15 cellular contexts compared by ENCODE assay signal in genomic region chr20:11275740-11276139, GRCh38.
DNase-seq lines count a peak whose midpoint lies in the region; ATAC-seq, FAIRE-seq and TF ChIP-seq lines count a peak whose summit lies in the region.
"Had no signal": no experiment of that assay in that cellular context is flagged by ENCODE, and none has a peak within 500 bp of the region (broad histone marks: within the 10 kb centered on the region; RNA-seq: fewer than 3 reads in every experiment).

No MANE protein-coding gene starts in this region.

- CTCF ChIA-PET in HepG2 (lab: Yijun Ruan, JAX; ENCODE audit: low intra/inter-chr PET ratio, low total read pairs) (interaction anchor here (2.3 kb wide), 1 partner anchor 722 kb away, joined by 14 read pairs; no protein-coding TSS in a partner anchor), HEK293 (lab: Yijun Ruan, JAX) (interaction anchor here (2.1 kb wide), 1 partner anchor 268 kb away, joined by 8 read pairs; no protein-coding TSS in a partner anchor), RWPE1 (lab: Yijun Ruan, JAX) (interaction anchor here (0.6 kb wide), 1 partner anchor 642 kb away, joined by 3 read pairs; no protein-coding TSS in a partner anchor)

- peaks cover 68% of the 10 kb centered on the region for H3K4me1 Mint-ChIP-seq in nephron progenitor cell
- H3K4me1 Mint-ChIP-seq in stimulated activated naive CD8-positive, alpha-beta T cell treated with anti-CD3 and anti-CD28 coated beads, Interleukin-15, amount 100 ng/mL, for 72 hours, result no peaks in the 10 kb centered on the region
- H3K4me1 Mint-ChIP-seq: IgD-negative memory B cell had no signal

- H3K4me1 ChIP-seq in HepG2 (ENCODE audit: insufficient read depth, low read length) (no peaks in the 10 kb centered on the region), right lobe of liver (no peaks in the 10 kb centered on the region), HEK293 (ENCODE audit: control insufficient read depth, insufficient read depth, low read length) (no peaks in the 10 kb centered on the region)

- in situ Hi-C loops in HepG2 (cut with HindIII; ENCODE audit: extremely low pct_ligation_motif_present, low pct_unique_long_range_greater_than_20kb), result no loop called here

- no peak overlapping the region for H3K9ac ChIP-seq in HepG2 (ENCODE audit: insufficient read depth, low read depth, low read length)

- H3K36me3 ChIP-seq in HepG2 (replicated peaks in 1 of 2; ENCODE audit: control insufficient read depth in 1 of 2, insufficient read depth in 2 of 2, low read length in 2 of 2) (no peaks in the 10 kb centered on the region), right lobe of liver (no peaks in the 10 kb centered on the region), HEK293 (ENCODE audit: control insufficient read depth in 2 of 2, insufficient read depth in 1 of 2, low read length in 2 of 2) (no peaks in the 10 kb centered on the region)

- H3K4me3 ChIP-seq in HepG2 (replicated peaks in 1 of 3; ENCODE audit: insufficient read depth in 1 of 3, low read depth in 2 of 3, low read length in 3 of 3) (no peak overlapping the region), right lobe of liver (no peak overlapping the region), HEK293 (ENCODE audit: low read depth, low read length) (no peak overlapping the region)

- peaks cover 13% of the 10 kb centered on the region for H3K9me3 Mint-ChIP-seq in nephron progenitor cell
- peaks cover 8 to 9% of the 10 kb centered on the region in 2 donors for H3K9me3 Mint-ChIP-seq in stimulated activated naive CD8-positive, alpha-beta T cell treated with anti-CD3 and anti-CD28 coated beads, Interleukin-15, amount 100 ng/mL, for 72 hours
- H3K9me3 Mint-ChIP-seq: CD8-positive, alpha-beta T cell had no signal

- no peak for TF ChIP-seq CTCF in HepG2 (CRISPR knock-in tag; IDR thresholded peaks at IDR 0.05)
- TF ChIP-seq CTCF in right lobe of liver (IDR thresholded peaks at IDR 0.05), result no peak
- no peak for TF ChIP-seq CTCF in HEK293 (tag by site-specific recombination; IDR thresholded peaks at IDR 0.05)
- TF ChIP-seq CTCF in nephron progenitor cell (IDR thresholded peaks at IDR 0.05), result no peak
- TF ChIP-seq CTCF in RWPE1 (conservative IDR thresholded peaks at IDR 0.05; ENCODE audit: low read depth), result no peak

- POLR2A ChIA-PET in HepG2 (lab: Yijun Ruan, JAX), result no interaction called here
- POLR2A ChIA-PET in HEK293 (lab: Yijun Ruan, JAX), result no interaction called here
- POLR2A ChIA-PET in RWPE1 (lab: Yijun Ruan, JAX; ENCODE audit: low non-redundant PET), result no interaction called here

- H4K20me1 ChIP-seq in HepG2 (ENCODE audit: insufficient read depth, low read length), result no peaks in the 10 kb centered on the region

- H3K27me3 ChIP-seq in HepG2 (ENCODE audit: control insufficient read depth in 1 of 2, insufficient read depth in 2 of 2, low read length in 2 of 2), result peaks cover 0 to 8% of the 10 kb centered on the region in 2 experiments; a peak in 1 of 5 replicates
- no peaks in the 10 kb centered on the region for H3K27me3 ChIP-seq in right lobe of liver

- H3K36me3 Mint-ChIP-seq in nephron progenitor cell (ENCODE audit: low read depth), result no peaks in the 10 kb centered on the region
- H3K36me3 Mint-ChIP-seq: CD14-positive monocyte; CD8-positive, alpha-beta T cell; IgD-negative memory B cell had no signal

- ATAC-seq in HepG2, result no peak
- no peak for ATAC-seq in right lobe of liver
- ATAC-seq in stimulated activated naive CD8-positive, alpha-beta T cell treated with anti-CD3 and anti-CD28 coated beads, Interleukin-15, amount 100 ng/mL, for 72 hours, result no peak
- ATAC-seq: CD8-positive, alpha-beta T cell had no signal

- peaks cover 12% of the 10 kb centered on the region; the same call in 1 of the 2 replicates for H3K9me3 ChIP-seq in HepG2 (ENCODE audit: low read length)
- no peaks in the 10 kb centered on the region for H3K9me3 ChIP-seq in right lobe of liver
- H3K9me3 ChIP-seq in HEK293 (ENCODE audit: control insufficient read depth, insufficient read depth, low read depth, low read length), result no peaks in the 10 kb centered on the region; the same call in 1 of the 2 replicates

- no peak for TF ChIP-seq RAD21 in HepG2 (CRISPR knock-in tag; IDR thresholded peaks at IDR 0.05)

- H3K27me3 Mint-ChIP-seq in nephron progenitor cell (ENCODE audit: low read depth, poor library complexity), result peaks cover 3% of the 10 kb centered on the region
- peaks cover 17% of the 10 kb centered on the region for H3K27me3 Mint-ChIP-seq in stimulated activated naive CD8-positive, alpha-beta T cell treated with anti-CD3 and anti-CD28 coated beads, Interleukin-15, amount 100 ng/mL, for 72 hours
- H3K27me3 Mint-ChIP-seq: IgD-negative memory B cell had no signal

- no peaks in the 10 kb centered on the region for H3K79me2 ChIP-seq in HepG2 (ENCODE audit: insufficient read depth, low read length)

- no peak overlapping the region for H2AFZ ChIP-seq in HepG2 (ENCODE audit: low read length)

- H3K4me3 Mint-ChIP-seq in nephron progenitor cell, result no peak overlapping the region
- H3K4me3 Mint-ChIP-seq in stimulated activated naive CD8-positive, alpha-beta T cell treated with anti-CD3 and anti-CD28 coated beads, Interleukin-15, amount 100 ng/mL, for 72 hours, result no peak overlapping the region
- H3K4me3 Mint-ChIP-seq: CD14-positive monocyte; CD8-positive, alpha-beta T cell; IgD-negative memory B cell had no signal

- TF ChIP-seq POLR2A in HepG2 (IDR thresholded peaks at IDR 0.05; ENCODE audit: insufficient read depth in 1 of 2, low read depth in 2 of 2, low read length in 2 of 2) (no peak), right lobe of liver (IDR thresholded peaks at IDR 0.05) (no peak)

- WGBS in HepG2 (ENCODE audit: low lambda C conversion rate), result 24% methylated on average over 2 of the region's 2 CpGs
- 73% methylated on average over 2 of the region's 2 CpGs for WGBS in right lobe of liver (ENCODE audit: insufficient coverage, low coverage, low lambda C conversion rate, missing lambda C conversion rate)

- no TSS peak for BruUV-seq in HepG2 (replicated peaks; lab: Mats Ljungman, UMichigan)

- peak overlapping the region; percentile 41 for H3K27ac Mint-ChIP-seq in nephron progenitor cell
- H3K27ac Mint-ChIP-seq in stimulated activated naive CD8-positive, alpha-beta T cell treated with anti-CD3 and anti-CD28 coated beads, Interleukin-15, amount 100 ng/mL, for 72 hours, result no peak overlapping the region
- H3K27ac Mint-ChIP-seq: CD14-positive monocyte; CD8-positive, alpha-beta T cell; IgD-negative memory B cell had no signal

- no peak for FAIRE-seq in HepG2 (lab: Jason Lieb, UNC)
- FAIRE-seq: A204.1, H54 had no signal

- no peak for TF ChIP-seq EP300 in HepG2 (IDR thresholded peaks at IDR 0.05; ENCODE audit: low read depth in 2 of 2, low read length in 2 of 2)
- no peak for TF ChIP-seq EP300 in HepG2 (CRISPR knock-in tag; IDR thresholded peaks at IDR 0.05; ENCODE audit: borderline replicate concordance)

- intact Hi-C loops in HepG2 (cut with micrococcal nuclease; ENCODE audit: unreplicated experiment), result loop anchor here (2.0 to 10.0 kb wide), 4 partner anchors 181 to 841 kb away; partner anchors contain the start of genes MKKS and SLX4IP
- intact Hi-C loops in right lobe of liver (cut with DNase I), result no loop called here

- DNase-seq in HepG2 (ENCODE audit: low spot score) (no peak), right lobe of liver (no peak), nephron progenitor cell (no peak), RWPE1 (ENCODE audit: low spot score) (no peak)
- no peak for DNase-seq in activated naive CD4-positive, alpha-beta T cell treated with anti-CD3 and anti-CD28 coated beads, Interleukin-2, amount 50 U/mL, for 16 hours
- DNase-seq in stimulated activated naive CD8-positive, alpha-beta T cell treated with anti-CD3 and anti-CD28 coated beads, Interleukin-15, amount 100 ng/mL, for 72 hours, result no peak
- DNase-seq: CD8-positive, alpha-beta T cell; COR-L47; DND-41; GDM1 had no signal

- H3K27ac ChIP-seq in HepG2 (ENCODE audit: extremely low read length, insufficient read depth, low read length), result no peak overlapping the region
- no peak overlapping the region for H3K27ac ChIP-seq in right lobe of liver
- H3K27ac ChIP-seq in HEK293 (ENCODE audit: extremely low read depth, low read depth, low read length), result no peak overlapping the region
- no peak overlapping the region for H3K27ac ChIP-seq in RWPE1

- no peak overlapping the region for H3K4me2 ChIP-seq in HepG2 (ENCODE audit: low read depth, low read length)

TF ChIP-seq in HepG2, 621 proteins besides CTCF, POLR2A, EP300 and RAD21:
- no peak for TF ChIP-seq SRY (CRISPR knock-in tag; IDR thresholded peaks at IDR 0.05)
- TF ChIP-seq NFRKB (IDR thresholded peaks at IDR 0.05), result peak; percentile 43
- no peak for TF ChIP-seq ZNF446 (CRISPR knock-in tag; IDR thresholded peaks at IDR 0.05)

TF ChIP-seq in HEK293, 187 proteins besides CTCF, POLR2A, EP300 and RAD21:
- no peak for TF ChIP-seq ZNF426 (tag by site-specific recombination; IDR thresholded peaks at IDR 0.05)
- TF ChIP-seq ZNF596 (tag by site-specific recombination; IDR thresholded peaks at IDR 0.05), result peak; percentile 85
- peak; percentile 91 for TF ChIP-seq ZNF366 (tag by site-specific recombination; conservative IDR thresholded peaks at IDR 0.05)
- TF ChIP-seq, protein P1, sequence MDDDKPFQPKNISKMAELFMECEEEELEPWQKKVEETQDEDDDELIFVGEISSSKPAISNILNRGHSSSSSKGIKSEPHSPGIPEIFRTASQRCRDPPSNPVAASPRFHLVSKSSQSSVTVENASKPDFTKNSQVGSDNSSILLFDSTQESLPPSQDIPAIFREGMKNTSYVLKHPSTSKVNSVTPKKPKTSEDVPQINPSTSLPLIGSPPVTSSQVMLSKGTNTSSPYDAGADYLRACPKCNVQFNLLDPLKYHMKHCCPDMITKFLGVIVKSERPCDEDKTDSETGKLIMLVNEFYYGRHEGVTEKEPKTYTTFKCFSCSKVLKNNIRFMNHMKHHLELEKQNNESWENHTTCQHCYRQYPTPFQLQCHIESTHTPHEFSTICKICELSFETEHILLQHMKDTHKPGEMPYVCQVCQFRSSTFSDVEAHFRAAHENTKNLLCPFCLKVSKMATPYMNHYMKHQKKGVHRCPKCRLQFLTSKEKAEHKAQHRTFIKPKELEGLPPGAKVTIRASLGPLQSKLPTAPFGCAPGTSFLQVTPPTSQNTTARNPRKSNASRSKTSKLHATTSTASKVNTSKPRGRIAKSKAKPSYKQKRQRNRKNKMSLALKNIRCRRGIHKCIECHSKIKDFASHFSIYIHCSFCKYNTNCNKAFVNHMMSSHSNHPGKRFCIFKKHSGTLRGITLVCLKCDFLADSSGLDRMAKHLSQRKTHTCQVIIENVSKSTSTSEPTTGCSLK (tag by site-specific recombination; IDR thresholded peaks at IDR 0.05), result no peak
- TF ChIP-seq ZNF654 (tag by site-specific recombination; IDR thresholded peaks at IDR 0.05; ENCODE audit: low read depth), result no peak
